ENCODE assay signal across 1 cellular context in the genomic region with DNA sequence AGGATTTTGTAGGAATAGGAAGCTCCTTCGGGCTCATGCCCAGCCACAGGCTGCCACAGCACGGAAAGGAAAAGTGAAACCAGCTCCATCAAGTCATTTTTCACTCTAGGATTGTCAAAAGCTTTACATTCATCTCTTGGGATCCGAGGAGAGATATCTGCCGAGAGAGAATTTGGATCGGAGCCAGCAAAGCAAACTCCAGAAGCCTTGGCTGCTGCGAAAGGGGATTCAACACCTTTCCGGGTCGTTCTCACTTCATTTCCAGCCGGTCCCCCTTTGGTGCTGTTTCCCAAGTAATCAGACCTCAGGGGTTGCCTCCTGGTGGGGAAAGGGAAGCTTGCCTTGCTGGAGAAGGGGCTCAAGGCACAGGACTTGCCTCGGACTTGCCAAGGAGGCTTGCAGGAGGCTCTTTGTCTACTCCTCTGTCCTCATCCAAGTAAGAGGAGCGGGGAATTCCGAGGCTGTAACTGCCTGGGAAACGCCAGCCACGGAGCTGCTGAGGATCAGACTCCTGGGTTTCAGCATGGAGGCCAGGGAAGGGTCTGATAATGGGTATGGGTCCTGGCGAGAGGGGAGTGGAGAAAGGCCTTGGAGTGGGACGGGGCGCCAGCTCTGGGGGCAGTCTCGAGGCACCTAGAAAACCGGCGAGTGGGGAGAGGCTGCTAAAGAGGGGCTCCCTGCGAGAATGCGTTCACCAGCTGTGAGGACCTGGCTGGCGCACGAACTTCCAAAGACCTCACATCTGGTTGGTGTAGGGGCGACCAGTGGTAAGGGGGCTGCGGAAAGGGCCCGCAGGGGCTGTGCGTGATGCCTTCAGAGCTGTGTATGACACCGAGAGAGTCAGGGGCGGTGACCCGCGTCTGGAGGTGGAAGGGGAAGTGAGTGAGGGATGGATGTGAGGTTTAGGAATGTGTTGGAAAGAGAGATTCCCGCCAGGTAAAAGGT.
TF ChIP-seq lines count a peak whose summit lies in the region.

No MANE protein-coding gene starts in this region.

TF ChIP-seq in IMR-90, 13 proteins besides CTCF, POLR2A, EP300 and RAD21:
- TF ChIP-seq, protein P1, sequence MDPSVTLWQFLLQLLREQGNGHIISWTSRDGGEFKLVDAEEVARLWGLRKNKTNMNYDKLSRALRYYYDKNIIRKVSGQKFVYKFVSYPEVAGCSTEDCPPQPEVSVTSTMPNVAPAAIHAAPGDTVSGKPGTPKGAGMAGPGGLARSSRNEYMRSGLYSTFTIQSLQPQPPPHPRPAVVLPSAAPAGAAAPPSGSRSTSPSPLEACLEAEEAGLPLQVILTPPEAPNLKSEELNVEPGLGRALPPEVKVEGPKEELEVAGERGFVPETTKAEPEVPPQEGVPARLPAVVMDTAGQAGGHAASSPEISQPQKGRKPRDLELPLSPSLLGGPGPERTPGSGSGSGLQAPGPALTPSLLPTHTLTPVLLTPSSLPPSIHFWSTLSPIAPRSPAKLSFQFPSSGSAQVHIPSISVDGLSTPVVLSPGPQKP (IDR thresholded peaks at IDR 0.05; ENCODE audit: borderline replicate concordance, low read depth, low read length), result no peak
- TF ChIP-seq NFE2L2 (IDR thresholded peaks at IDR 0.05; ENCODE audit: low read depth, low read length) (no peak), MAZ (IDR thresholded peaks at IDR 0.05; ENCODE audit: borderline replicate concordance, low read depth, low read length) (no peak), MAFK (IDR thresholded peaks at IDR 0.05; ENCODE audit: low read depth, low read length) (no peak), MXI1 (IDR thresholded peaks at IDR 0.05; ENCODE audit: borderline replicate concordance, low read depth, low read length) (no peak), SMC3 (IDR thresholded peaks at IDR 0.05; ENCODE audit: low read depth, low read length) (no peak), RFX5 (IDR thresholded peaks at IDR 0.05; ENCODE audit: low read depth, low read length) (no peak), CEBPB (IDR thresholded peaks at IDR 0.05; ENCODE audit: low read depth, low read length) (no peak), FOS (IDR thresholded peaks at IDR 0.05; ENCODE audit: low read depth, low read length) (no peak), RCOR1 (IDR thresholded peaks at IDR 0.05; ENCODE audit: insufficient replicate concordance, low read length) (no peak), BHLHE40 (IDR thresholded peaks at IDR 0.05; ENCODE audit: low read depth, low read length) (no peak), CHD1 (IDR thresholded peaks at IDR 0.05; ENCODE audit: low read depth, low read length) (no peak)
- TF ChIP-seq, protein P2, sequence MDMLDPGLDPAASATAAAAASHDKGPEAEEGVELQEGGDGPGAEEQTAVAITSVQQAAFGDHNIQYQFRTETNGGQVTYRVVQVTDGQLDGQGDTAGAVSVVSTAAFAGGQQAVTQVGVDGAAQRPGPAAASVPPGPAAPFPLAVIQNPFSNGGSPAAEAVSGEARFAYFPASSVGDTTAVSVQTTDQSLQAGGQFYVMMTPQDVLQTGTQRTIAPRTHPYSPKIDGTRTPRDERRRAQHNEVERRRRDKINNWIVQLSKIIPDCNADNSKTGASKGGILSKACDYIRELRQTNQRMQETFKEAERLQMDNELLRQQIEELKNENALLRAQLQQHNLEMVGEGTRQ (IDR thresholded peaks at IDR 0.05; ENCODE audit: low read depth, low read length), result no peak
